ENCODE assay signal across 16 cellular contexts in the genomic region with DNA sequence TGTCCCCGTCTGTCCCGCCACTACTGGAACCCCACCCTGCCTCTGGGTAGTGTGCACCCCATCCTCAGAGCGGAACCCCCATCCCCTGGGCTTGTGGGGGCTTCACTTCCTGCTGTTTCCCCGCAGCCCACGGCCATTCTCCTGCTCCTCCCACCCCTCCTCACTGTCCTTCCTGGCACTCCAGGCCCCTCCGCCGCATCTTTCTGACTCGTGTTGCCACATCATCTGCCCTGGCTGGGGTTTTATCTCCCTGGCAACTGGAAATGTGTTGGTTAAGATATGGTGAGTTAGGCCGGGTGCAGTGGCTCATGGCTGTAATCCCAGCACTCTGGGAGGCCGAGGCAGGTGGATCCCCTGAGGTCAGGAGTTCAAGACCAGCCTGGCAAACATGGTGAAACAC. TPM values are rescaled to one million over a fixed set of nuclear protein-coding genes. Genes with fewer than 3 reads are reported as not detected.
A peak's percentile ranks its signal among the peaks of the same experiment; 100 is the strongest.
DNase-seq lines count a peak whose midpoint lies in the region; ATAC-seq and TF ChIP-seq lines count a peak whose summit lies in the region.
"Had no signal": no experiment of that assay in that cellular context is flagged by ENCODE, and none has a peak within 500 bp of the region (broad histone marks: within the 10 kb centered on the region; RNA-seq: fewer than 3 reads in every experiment).

No MANE protein-coding gene starts in this region.

- POLR2A ChIA-PET in RWPE1 (lab: Yijun Ruan, JAX; ENCODE audit: low non-redundant PET) = no interaction called here

- peaks cover 32% of the 10 kb centered on the region for H3K79me1 ChIP-seq in mesenchymal stem cell (replicated peaks; ENCODE audit: low read length, poor library complexity, severe bottlenecking)

- H3K4me3 ChIP-seq in NB4 (ENCODE audit: low read depth, low read length) = no peak overlapping the region
- H3K4me3 ChIP-seq in mesenchymal stem cell (ENCODE audit: insufficient read depth in 1 of 2, low read depth in 1 of 2, low read length in 2 of 2) = no peak overlapping the region
- no peak overlapping the region for H3K4me3 ChIP-seq in testis
- H3K4me3 ChIP-seq: GM23338, spleen, thoracic aorta had no signal

- no peak overlapping the region for H3K4ac ChIP-seq in mesenchymal stem cell (ENCODE audit: low read depth in 1 of 2, low read length in 2 of 2)

- TF ChIP-seq POLR2A in NB4 (IDR thresholded peaks at IDR 0.05; ENCODE audit: extremely low read depth, insufficient read length) = no peak
- TF ChIP-seq POLR2A in testis (IDR thresholded peaks at IDR 0.05) = no peak

- no peak overlapping the region for H2BK12ac ChIP-seq in mesenchymal stem cell (ENCODE audit: low read length in 2 of 2)

- no peak for ATAC-seq in GM21576 (IDR thresholded peaks at IDR 0.05; ENCODE audit: unreplicated experiment)
- ATAC-seq: activated naive CD8-positive, alpha-beta T cell treated with anti-CD3 and anti-CD28 coated beads, Interleukin-2, amount 50 U/mL, for 24 hours; GM23338 had no signal

- 91% methylated on average over 10 of the region's 10 CpGs for WGBS in mesenchymal stem cell
- 57 to 72% methylated on average over 10 of the region's 10 CpGs for WGBS in testis, 2 donors

- peaks cover 4 to 36% of the 10 kb centered on the region in 2 experiments for H3K36me3 ChIP-seq in mesenchymal stem cell (ENCODE audit: control insufficient read depth in 1 of 2, insufficient read depth in 2 of 2, low read depth in 1 of 2, low read length in 2 of 2)
- no peaks in the 10 kb centered on the region for H3K36me3 ChIP-seq in testis (ENCODE audit: low read depth, missing control alignments)
- H3K36me3 ChIP-seq: thoracic aorta had no signal

- no peak overlapping the region for H4K8ac ChIP-seq in mesenchymal stem cell (ENCODE audit: low read length)

- no peak for TF ChIP-seq CTCF in NB4 (IDR thresholded peaks at IDR 0.05; ENCODE audit: low read depth, low read length)
- no peak for TF ChIP-seq CTCF in RWPE1 (conservative IDR thresholded peaks at IDR 0.05; ENCODE audit: low read depth)
- no peak for TF ChIP-seq CTCF in testis (IDR thresholded peaks at IDR 0.05)

- H2BK5ac ChIP-seq in mesenchymal stem cell (ENCODE audit: low read depth, low read length, poor library complexity, severe bottlenecking) = no peak overlapping the region

- no peak overlapping the region for H4K91ac ChIP-seq in mesenchymal stem cell (ENCODE audit: low read length)

- H3K4me1 ChIP-seq in mesenchymal stem cell (ENCODE audit: control insufficient read depth, insufficient read depth, low read depth, low read length) (peaks cover 29% of the 10 kb centered on the region), testis (no peaks in the 10 kb centered on the region)

- H3K18ac ChIP-seq in mesenchymal stem cell (ENCODE audit: low read depth in 1 of 2, low read length in 2 of 2) = no peak overlapping the region

- no peak overlapping the region for H2AK5ac ChIP-seq in mesenchymal stem cell (ENCODE audit: low read length, severe bottlenecking)

- H3K4me2 ChIP-seq in mesenchymal stem cell (ENCODE audit: low read length, poor library complexity, severe bottlenecking) = no peak overlapping the region
- H3K4me2 ChIP-seq: GM23338 had no signal

- H2AFZ ChIP-seq in mesenchymal stem cell (ENCODE audit: low read depth, low read length) = no peak overlapping the region
- H2AFZ ChIP-seq: GM23338 had no signal

- H3K9ac ChIP-seq in mesenchymal stem cell (ENCODE audit: low read length) = no peak overlapping the region

- no peak overlapping the region for H2BK120ac ChIP-seq in mesenchymal stem cell (ENCODE audit: low read depth, low read length)

- H3K27ac ChIP-seq in mesenchymal stem cell (ENCODE audit: low read length, poor library complexity, severe bottlenecking) (no peak overlapping the region), RWPE1 (no peak overlapping the region), testis (no peak overlapping the region)
- H3K27ac ChIP-seq: spleen, thoracic aorta had no signal

- H3K14ac ChIP-seq in mesenchymal stem cell (ENCODE audit: low read length in 2 of 2) = no peak overlapping the region

- no peak overlapping the region for H2BK15ac ChIP-seq in mesenchymal stem cell (ENCODE audit: low read depth, poor library complexity, severe bottlenecking)

- H3K27me3 ChIP-seq in mesenchymal stem cell (ENCODE audit: control insufficient read depth in 1 of 2, insufficient read depth in 1 of 2, low read length in 2 of 2) = no peaks in the 10 kb centered on the region
- H3K27me3 ChIP-seq in testis = no peaks in the 10 kb centered on the region
- H3K27me3 ChIP-seq: spleen had no signal

- CTCF ChIA-PET in RWPE1 (lab: Yijun Ruan, JAX) = interaction anchor here (0.7 kb wide), 1 partner anchor 10 kb away, joined by 3 read pairs; no protein-coding TSS in a partner anchor

- peak; percentile 36 for DNase-seq in ELR (ENCODE audit: low read depth)
- DNase-seq in NB4 (ENCODE audit: low read depth) = peak; percentile 20
- peak; percentile 14 for DNase-seq in fibroblast of gingiva (ENCODE audit: low read depth)
- DNase-seq in mesenchymal stem cell = peak; percentile 17
- no peak for DNase-seq in NCI-H187 treated with DMSO at 0.1 percent for 48 hours (lab: John Stamatoyannopoulos, UW)
- no peak for DNase-seq in RWPE1 (ENCODE audit: low spot score)
- DNase-seq in testis = no peak
- DNase-seq: activated naive CD8-positive, alpha-beta T cell treated with anti-CD3 and anti-CD28 coated beads, Interleukin-2, amount 50 U/mL, for 24 hours; effector CD4-positive, alpha-beta T cell; NCI-H1105; NCI-H82; spleen; T-helper 1 cell had no signal

- intact Hi-C loops in testis (cut with DNase I; ENCODE audit: low total_unique reads) = no loop called here

- H3K23ac ChIP-seq in mesenchymal stem cell (ENCODE audit: low read length in 2 of 2) = no peak overlapping the region

- H3K9me3 ChIP-seq in mesenchymal stem cell (ENCODE audit: control insufficient read depth, low read length) (no peaks in the 10 kb centered on the region), testis (no peaks in the 10 kb centered on the region)
- H3K9me3 ChIP-seq: thoracic aorta had no signal

RNA-seq across cellular contexts. Expression of a gene that starts 37.3 kb away (rescaled TPM):
- 13.3 TPM for polyA plus RNA-seq in mesenchymal stem cell (2013, experiment 1 of 2)
- polyA plus RNA-seq in mesenchymal stem cell (2013, experiment 2 of 2) = 11.9 TPM
- 10 to 100 TPM; 67.7 to 72.7 TPM for total RNA-seq in testis
- polyA plus RNA-seq in testis (ENCODE audit: insufficient read depth, low read depth, low replicate concordance) = 33.3 TPM

Comparison
In these comparisons a context has a peak if more than half of its experiments do, and no peak if none do; other contexts are left out.
1. DNase-seq: peak in ELR (single experiment), NB4 (single experiment), fibroblast of gingiva (single experiment) and mesenchymal stem cell (single experiment); none in NCI-H187 treated with DMSO at 0.1 percent for 48 hours (single experiment), RWPE1 (single experiment) and testis (single experiment).